ENCODE assay signal across 9 cellular contexts in the genomic region with DNA sequence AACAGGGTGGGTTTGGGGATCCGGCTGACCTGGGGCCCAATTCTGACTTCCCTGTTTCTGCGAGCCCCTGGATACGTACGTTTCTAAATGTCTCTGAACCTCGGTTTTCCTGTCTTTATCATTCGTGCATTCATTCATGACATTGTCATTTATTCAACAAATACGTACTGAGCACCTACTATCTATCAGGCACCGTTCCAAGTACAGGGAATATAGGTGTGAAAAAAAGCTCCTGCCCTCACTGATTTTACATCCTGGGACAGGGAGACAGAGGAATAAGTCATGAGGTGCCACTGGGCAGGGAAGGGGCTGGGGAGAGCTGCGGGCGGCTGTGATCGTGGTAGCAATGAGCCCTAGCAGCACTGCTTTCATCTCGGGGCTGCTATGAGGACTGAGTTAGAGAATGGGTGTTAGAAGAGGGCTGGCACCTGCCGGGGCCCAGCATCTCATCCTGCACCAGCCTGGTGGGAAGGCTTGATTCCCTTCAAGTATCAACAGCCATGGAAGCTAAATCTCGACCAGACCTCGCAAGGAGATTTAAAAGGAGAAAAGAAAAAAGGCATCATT.
DNase-seq lines count a peak whose midpoint lies in the region; ATAC-seq, FAIRE-seq and TF ChIP-seq lines count a peak whose summit lies in the region.
"Had no signal": no experiment of that assay in that cellular context is flagged by ENCODE, and none has a peak within 500 bp of the region (broad histone marks: within the 10 kb centered on the region; RNA-seq: fewer than 3 reads in every experiment).

No MANE protein-coding gene starts in this region.

- H3K9me3 Mint-ChIP-seq in CD8-positive, alpha-beta T cell, result no peaks in the 10 kb centered on the region

- no peak for DNase-seq in CD8-positive, alpha-beta T cell
- DNase-seq in OCI-LY7 (ENCODE audit: low spot score) (no peak), endothelial cell of umbilical vein (ENCODE audit: low read depth, low spot score) (no peak), psoas muscle (no peak), H54 (ENCODE audit: insufficient read length, low spot score) (no peak), LoVo (ENCODE audit: low spot score) (no peak)
- DNase-seq: cerebellar nuclear complex, H7 had no signal

- H2AFZ ChIP-seq in OCI-LY7 (ENCODE audit: low read length), result peak overlapping the region; percentile 73; the same call in 1 of the 2 replicates
- peak overlapping the region; percentile 5 for H2AFZ ChIP-seq in endothelial cell of umbilical vein (ENCODE audit: low read depth, low read length)

- H3K27ac Mint-ChIP-seq in CD8-positive, alpha-beta T cell, result peak overlapping the region; percentile 81

- CTCF ChIA-PET in CD8-positive, alpha-beta T cell (lab: Charles Lee), result interaction anchor here (1.3 kb wide), 1 partner anchor 44 kb away, joined by 3 read pairs; no protein-coding TSS in a partner anchor
- CTCF ChIA-PET in OCI-LY7 (lab: Charles Lee; ENCODE audit: unreplicated experiment), result no interaction called here
- CTCF ChIA-PET in endothelial cell of umbilical vein (lab: Charles Lee), result interaction anchor here (0.8 to 2.1 kb wide), 8 partner anchors 10 to 414 kb away, joined by 3 to 11 read pairs (median 5); no protein-coding TSS in a partner anchor

- peaks cover 20% of the 10 kb centered on the region for H3K4me1 ChIP-seq in CD8-positive, alpha-beta T cell (ENCODE audit: insufficient read depth, low read length)
- H3K4me1 ChIP-seq in OCI-LY7 (ENCODE audit: insufficient read depth, low read length, poor library complexity, severe bottlenecking) (peaks cover 11% of the 10 kb centered on the region), endothelial cell of umbilical vein (ENCODE audit: control insufficient read depth, extremely low read depth, insufficient read depth, low read length) (peaks cover 24% of the 10 kb centered on the region), psoas muscle (peaks cover 5% of the 10 kb centered on the region)

- ATAC-seq in CD8-positive, alpha-beta T cell, result peak; percentile 41
- ATAC-seq in psoas muscle (no peak), GM19395 (IDR thresholded peaks at IDR 0.05; ENCODE audit: unreplicated experiment) (no peak)

- H3K9ac ChIP-seq in endothelial cell of umbilical vein (replicated peaks; ENCODE audit: extremely low read depth, insufficient read depth, low read length), result peak overlapping the region; percentile 46

- no peak for TF ChIP-seq POLR2A in endothelial cell of umbilical vein (IDR thresholded peaks at IDR 0.05; ENCODE audit: low read depth, low read length)
- no peak for TF ChIP-seq POLR2A in H54 (IDR thresholded peaks at IDR 0.05; ENCODE audit: low read depth, low read length)

- H3K36me3 ChIP-seq in CD8-positive, alpha-beta T cell (ENCODE audit: insufficient read depth, low read length), result no peaks in the 10 kb centered on the region
- H3K36me3 ChIP-seq in OCI-LY7 (ENCODE audit: insufficient read depth, low read length) (no peaks in the 10 kb centered on the region), endothelial cell of umbilical vein (ENCODE audit: control insufficient read depth in 2 of 2, extremely low read depth in 1 of 2, insufficient read depth in 2 of 2, low read length in 2 of 2) (no peaks in the 10 kb centered on the region), psoas muscle (ENCODE audit: insufficient read depth in 1 of 2, low read depth in 1 of 2) (no peaks in the 10 kb centered on the region)

- peak overlapping the region; percentile 59 for H3K4me3 Mint-ChIP-seq in CD8-positive, alpha-beta T cell

- 60 to 73% (median 64%) methylated on average over 15 of the region's 15 CpGs for WGBS in psoas muscle, 3 donors

- no TSS peak for BruUV-seq in OCI-LY7 (replicated peaks; lab: Mats Ljungman, UMichigan)
- BruUV-seq in endothelial cell of umbilical vein (replicated peaks; lab: Mats Ljungman, UMichigan), result no TSS peak

- H3K9me3 ChIP-seq in CD8-positive, alpha-beta T cell (ENCODE audit: low read length), result no peaks in the 10 kb centered on the region
- H3K9me3 ChIP-seq in OCI-LY7 (ENCODE audit: low read length) (no peaks in the 10 kb centered on the region), endothelial cell of umbilical vein (replicated peaks; ENCODE audit: control insufficient read depth, insufficient read depth, low read length) (no peaks in the 10 kb centered on the region), psoas muscle (no peaks in the 10 kb centered on the region)

- intact Hi-C loops in CD8-positive, alpha-beta T cell (cut with DNase I, micrococcal nuclease), result no loop called here
- intact Hi-C loops in OCI-LY7 (cut with micrococcal nuclease; ENCODE audit: unreplicated experiment) (no loop called here), endothelial cell of umbilical vein (cut with micrococcal nuclease) (no loop called here), psoas muscle (cut with DNase I) (no loop called here)

- no peak for TF ChIP-seq CTCF in CD8-positive, alpha-beta T cell (IDR thresholded peaks at IDR 0.05)
- TF ChIP-seq CTCF in OCI-LY7 (conservative IDR thresholded peaks at IDR 0.05; ENCODE audit: low read length), result no peak
- no peak for TF ChIP-seq CTCF in endothelial cell of umbilical vein (IDR thresholded peaks at IDR 0.05; ENCODE audit: extremely low read depth in 1 of 2, insufficient read depth in 1 of 2, low read depth in 1 of 2, low read length in 2 of 2)
- TF ChIP-seq CTCF in psoas muscle (IDR thresholded peaks at IDR 0.05), result no peak

- H3K27me3 ChIP-seq in CD8-positive, alpha-beta T cell (ENCODE audit: insufficient read depth, low read length), result no peaks in the 10 kb centered on the region
- peaks cover 0 to 7% of the 10 kb centered on the region in 2 experiments for H3K27me3 ChIP-seq in endothelial cell of umbilical vein (ENCODE audit: control insufficient read depth in 2 of 2, insufficient read depth in 2 of 2, low read length in 2 of 2)
- no peaks in the 10 kb centered on the region for H3K27me3 ChIP-seq in psoas muscle (ENCODE audit: insufficient read depth in 3 of 3, low read length in 2 of 3)

- no peak overlapping the region for H3K4me2 ChIP-seq in OCI-LY7 (ENCODE audit: low read length)
- H3K4me2 ChIP-seq in endothelial cell of umbilical vein (ENCODE audit: insufficient read depth, low read length), result peak overlapping the region; percentile 66

- no peak overlapping the region for H3K27ac ChIP-seq in CD8-positive, alpha-beta T cell (ENCODE audit: low read depth, low read length)
- H3K27ac ChIP-seq in OCI-LY7 (ENCODE audit: low read depth, low read length, poor library complexity, severe bottlenecking), result no peak overlapping the region
- H3K27ac ChIP-seq in endothelial cell of umbilical vein (ENCODE audit: insufficient read depth, low read depth, low read length), result peak overlapping the region; percentile 84
- peak overlapping the region; percentile 44 for H3K27ac ChIP-seq in psoas muscle

- peak overlapping the region; percentile 24 for H3K4me3 ChIP-seq in CD8-positive, alpha-beta T cell (ENCODE audit: low read depth, low read length)
- H3K4me3 ChIP-seq in OCI-LY7 (ENCODE audit: low read depth, low read length, poor library complexity, severe bottlenecking) (no peak overlapping the region), endothelial cell of umbilical vein (replicated peaks in 1 of 3; ENCODE audit: insufficient read depth in 1 of 3, low read depth in 1 of 3, low read length in 3 of 3) (no peak overlapping the region), psoas muscle (no peak overlapping the region)

- no peaks in the 10 kb centered on the region for H4K20me1 ChIP-seq in OCI-LY7 (ENCODE audit: insufficient read depth, low read length)
- no peaks in the 10 kb centered on the region for H4K20me1 ChIP-seq in endothelial cell of umbilical vein (replicated peaks; ENCODE audit: control insufficient read depth, extremely low read depth, insufficient read depth, low read length)

- FAIRE-seq in endothelial cell of umbilical vein (lab: Jason Lieb, UNC) (no peak), H54 (lab: Jason Lieb, UNC) (no peak)

- H3K36me3 Mint-ChIP-seq in CD8-positive, alpha-beta T cell, result peaks cover 21% of the 10 kb centered on the region

- no peaks in the 10 kb centered on the region for H3K27me3 Mint-ChIP-seq in CD8-positive, alpha-beta T cell (ENCODE audit: low read depth)

- H3K9me2 ChIP-seq in OCI-LY7 (ENCODE audit: insufficient read depth, low read length), result no peaks in the 10 kb centered on the region

- POLR2A ChIA-PET in CD8-positive, alpha-beta T cell (lab: Charles Lee), result interaction anchor here (1.2 kb wide), 1 partner anchor 10 kb away, joined by 3 read pairs; no protein-coding TSS in a partner anchor
- POLR2A ChIA-PET in OCI-LY7 (lab: Charles Lee) (interaction anchor here (0.6 kb wide), 1 partner anchor 196 kb away, joined by 4 read pairs; no protein-coding TSS in a partner anchor), endothelial cell of umbilical vein (lab: Charles Lee) (interaction anchor here (0.7 kb wide), 1 partner anchor 73 kb away, joined by 4 read pairs; no protein-coding TSS in a partner anchor)

- peaks cover 31% of the 10 kb centered on the region for H3K4me1 Mint-ChIP-seq in CD8-positive, alpha-beta T cell (ENCODE audit: low read depth)

- dilution Hi-C loops in endothelial cell of umbilical vein (cut with MboI; ENCODE audit: extremely low pct_ligation_motif_present, low sequenced_read_pairs), result no loop called here

- H3K9me1 ChIP-seq in endothelial cell of umbilical vein (replicated peaks; ENCODE audit: control insufficient read depth, extremely low read depth, insufficient read depth, low read length), result no peaks in the 10 kb centered on the region

- H3K79me2 ChIP-seq in OCI-LY7 (ENCODE audit: insufficient read depth, low read depth, low read length), result no peaks in the 10 kb centered on the region
- H3K79me2 ChIP-seq in endothelial cell of umbilical vein (ENCODE audit: control insufficient read depth, insufficient read depth, low read length), result no peaks in the 10 kb centered on the region

TF ChIP-seq in endothelial cell of umbilical vein, 7 proteins besides CTCF, POLR2A, EP300 and RAD21:
- no peak for TF ChIP-seq FOS (IDR thresholded peaks at IDR 0.05; ENCODE audit: borderline replicate concordance, insufficient read depth, low read length)
- no peak for TF ChIP-seq GATA2 (IDR thresholded peaks at IDR 0.05; ENCODE audit: insufficient read depth, insufficient read length, low read depth, low read length)
- TF ChIP-seq, protein P1, sequence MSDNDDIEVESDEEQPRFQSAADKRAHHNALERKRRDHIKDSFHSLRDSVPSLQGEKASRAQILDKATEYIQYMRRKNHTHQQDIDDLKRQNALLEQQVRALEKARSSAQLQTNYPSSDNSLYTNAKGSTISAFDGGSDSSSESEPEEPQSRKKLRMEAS (IDR thresholded peaks at IDR 0.05; ENCODE audit: insufficient read depth, insufficient read length), result no peak
- no peak for TF ChIP-seq POLR2AphosphoS5 (IDR thresholded peaks at IDR 0.05; ENCODE audit: insufficient read depth, low read depth, low read length)
- TF ChIP-seq JUN (IDR thresholded peaks at IDR 0.05; ENCODE audit: borderline replicate concordance, insufficient read depth, insufficient read length, low read depth), result no peak
- no peak for TF ChIP-seq EZH2 (IDR thresholded peaks at IDR 0.05; ENCODE audit: borderline replicate concordance, low read depth, low read length, severe bottlenecking)
- no peak for TF ChIP-seq MYC (IDR thresholded peaks at IDR 0.05; ENCODE audit: low read depth, low read length)

Comparison
In these comparisons a context has a peak if more than half of its experiments do, and no peak if none do; other contexts are left out.
1. H3K27ac ChIP-seq: peak in endothelial cell of umbilical vein (single experiment) and psoas muscle (single experiment); none in CD8-positive, alpha-beta T cell (single experiment) and OCI-LY7 (single experiment).